Comparison of ENCODE assay signal across 8 cellular contexts in genomic region chr1:193537266-193538003, GRCh38.
DNase-seq lines count a peak whose midpoint lies in the region; ATAC-seq and TF ChIP-seq lines count a peak whose summit lies in the region.

No MANE protein-coding gene starts in this region.

- DNase-seq in GM10248 (ENCODE audit: extremely low spot score) (peak; percentile 31), NB4 (ENCODE audit: low read depth) (peak; percentile 6), NCI-H2227 treated with DMSO at 0.1 percent for 48 hours (lab: John Stamatoyannopoulos, UW) (no peak), osteoblast (ENCODE audit: insufficient read length, low spot score, missing footprints) (no peak), right cardiac atrium (no peak)
- DNase-seq in activated gamma-delta T cell treated with anti-CD3 and anti-CD28 coated beads, Interleukin-2, amount 50 U/mL, for 16 hours (ENCODE audit: low read depth): peak; percentile 42
- peak in 1 of 2 donors; percentile 74 for DNase-seq in stimulated activated effector memory CD8-positive, alpha-beta T cell treated with anti-CD3 and anti-CD28 coated beads, Interleukin-12 subunit alpha, Interleukin-12 subunit beta, amount 100 ng/mL, for 72 hours (ENCODE audit: low spot score in 2 of 2)

- H3K79me2 ChIP-seq in osteoblast (ENCODE audit: insufficient read depth, low read length): no peaks in the 10 kb centered on the region

- H3K4me3 Mint-ChIP-seq in stimulated activated effector memory CD8-positive, alpha-beta T cell treated with anti-CD3 and anti-CD28 coated beads, Interleukin-12 subunit alpha, Interleukin-12 subunit beta, amount 100 ng/mL, for 72 hours: peak overlapping the region; percentile 66

- H3K27me3 ChIP-seq in osteoblast (ENCODE audit: insufficient read depth, low read length) (no peaks in the 10 kb centered on the region), right cardiac atrium (ENCODE audit: control insufficient read depth, insufficient read depth) (no peaks in the 10 kb centered on the region)

- POLR2A ChIA-PET in GM10248 (lab: Yijun Ruan, JAX): no interaction called here

- TF ChIP-seq POLR2A in NB4 (IDR thresholded peaks at IDR 0.05; ENCODE audit: extremely low read depth, insufficient read length): no peak

- no peaks in the 10 kb centered on the region for H4K20me1 ChIP-seq in osteoblast (ENCODE audit: insufficient read depth, low read length)

- H3K4me3 ChIP-seq in NB4 (ENCODE audit: low read depth, low read length): no peak overlapping the region
- no peak overlapping the region for H3K4me3 ChIP-seq in osteoblast (ENCODE audit: insufficient read depth, low read length)
- H3K4me3 ChIP-seq in right cardiac atrium (ENCODE audit: low read length): no peak overlapping the region

- no peaks in the 10 kb centered on the region for H3K4me1 ChIP-seq in osteoblast (ENCODE audit: insufficient read depth, low read length)
- no peaks in the 10 kb centered on the region for H3K4me1 ChIP-seq in right cardiac atrium (ENCODE audit: control insufficient read depth, insufficient read depth, low read length)

- peak overlapping the region; percentile 82 for H3K27ac Mint-ChIP-seq in stimulated activated effector memory CD8-positive, alpha-beta T cell treated with anti-CD3 and anti-CD28 coated beads, Interleukin-12 subunit alpha, Interleukin-12 subunit beta, amount 100 ng/mL, for 72 hours

- H3K27ac ChIP-seq in osteoblast (ENCODE audit: low read depth, low read length): no peak overlapping the region
- H3K27ac ChIP-seq in right cardiac atrium (ENCODE audit: low read length): no peak overlapping the region

- intact Hi-C loops in right cardiac atrium (cut with DNase I): no loop called here

- H3K9me3 Mint-ChIP-seq in stimulated activated effector memory CD8-positive, alpha-beta T cell treated with anti-CD3 and anti-CD28 coated beads, Interleukin-12 subunit alpha, Interleukin-12 subunit beta, amount 100 ng/mL, for 72 hours: no peaks in the 10 kb centered on the region

- ATAC-seq in GM21619 (IDR thresholded peaks at IDR 0.05; ENCODE audit: unreplicated experiment) (peak; percentile 84), right cardiac atrium (no peak)
- ATAC-seq in stimulated activated effector memory CD8-positive, alpha-beta T cell treated with anti-CD3 and anti-CD28 coated beads, Interleukin-12 subunit alpha, Interleukin-12 subunit beta, amount 100 ng/mL, for 72 hours: peak; percentile 89

- no peaks in the 10 kb centered on the region for H3K36me3 ChIP-seq in osteoblast (ENCODE audit: insufficient read depth, low read length)

- H3K4me1 Mint-ChIP-seq in stimulated activated effector memory CD8-positive, alpha-beta T cell treated with anti-CD3 and anti-CD28 coated beads, Interleukin-12 subunit alpha, Interleukin-12 subunit beta, amount 100 ng/mL, for 72 hours: peaks cover 36% of the 10 kb centered on the region

- CTCF ChIA-PET in GM10248 (lab: Yijun Ruan, JAX): no interaction called here

- WGBS in right cardiac atrium: 57% methylated on average over 7 of the region's 7 CpGs

- no peak for TF ChIP-seq CTCF in GM10248 (IDR thresholded peaks at IDR 0.05; ENCODE audit: control extremely low read depth, extremely low read depth, low read depth, missing control alignments)
- TF ChIP-seq CTCF in NB4 (IDR thresholded peaks at IDR 0.05; ENCODE audit: low read depth, low read length): no peak
- TF ChIP-seq CTCF in osteoblast (IDR thresholded peaks at IDR 0.05; ENCODE audit: extremely low read depth, low read depth, low read length): no peak

- no peak overlapping the region for H3K4me2 ChIP-seq in osteoblast (ENCODE audit: insufficient read depth, low read length)

- H3K9me3 ChIP-seq in osteoblast (ENCODE audit: low read depth, low read length): no peaks in the 10 kb centered on the region
- no peaks in the 10 kb centered on the region for H3K9me3 ChIP-seq in right cardiac atrium (ENCODE audit: control insufficient read depth, low read length)

- H2AFZ ChIP-seq in osteoblast (ENCODE audit: low read length): no peak overlapping the region

- H3K36me3 Mint-ChIP-seq in stimulated activated effector memory CD8-positive, alpha-beta T cell treated with anti-CD3 and anti-CD28 coated beads, Interleukin-12 subunit alpha, Interleukin-12 subunit beta, amount 100 ng/mL, for 72 hours: peaks cover 6% of the 10 kb centered on the region

Comparison
In these comparisons a context has a peak if more than half of its experiments do, and no peak if none do; other contexts are left out.
1. DNase-seq: peak in GM10248 (single experiment), NB4 (single experiment) and activated gamma-delta T cell treated with anti-CD3 and anti-CD28 coated beads, Interleukin-2, amount 50 U/mL, for 16 hours (single experiment); none in NCI-H2227 treated with DMSO at 0.1 percent for 48 hours (single experiment), osteoblast (single experiment) and right cardiac atrium (0 of 3).
2. ATAC-seq: peak in GM21619 (single experiment) and stimulated activated effector memory CD8-positive, alpha-beta T cell treated with anti-CD3 and anti-CD28 coated beads, Interleukin-12 subunit alpha, Interleukin-12 subunit beta, amount 100 ng/mL, for 72 hours (single experiment); none in right cardiac atrium (0 of 2).